In genomic region chr7:5586963-5587348, GRCh38 we compare ENCODE assay signal across 17 cellular contexts. TPM values are rescaled to one million over a fixed set of nuclear protein-coding genes. Genes with fewer than 3 reads are reported as not detected.
DNase-seq lines count a peak whose midpoint lies in the region; ATAC-seq and TF ChIP-seq lines count a peak whose summit lies in the region.
"Had no signal": no experiment of that assay in that cellular context is flagged by ENCODE, and none has a peak within 500 bp of the region (broad histone marks: within the 10 kb centered on the region; RNA-seq: fewer than 3 reads in every experiment).

No MANE protein-coding gene starts in this region.

- H3K4me1 ChIP-seq in osteoblast (ENCODE audit: insufficient read depth, low read length) (peaks cover 11% of the 10 kb centered on the region), ovary (ENCODE audit: insufficient read depth) (peaks cover 4% of the 10 kb centered on the region)

- no peak overlapping the region for H3K4me3 ChIP-seq in epithelial cell of proximal tubule (ENCODE audit: low read depth, low read length)
- no peak overlapping the region for H3K4me3 ChIP-seq in osteoblast (ENCODE audit: insufficient read depth, low read length)
- H3K4me3 ChIP-seq in ovary, result no peak overlapping the region
- H3K4me3 ChIP-seq: BLaER1 treated with 17β-estradiol and CSF1 and Interleukin-3, amounts not matched to agents 10 nM and 100 nM had no signal

- H3K4me3 Mint-ChIP-seq in T-helper 17 cell, result no peak overlapping the region
- no peak overlapping the region for H3K4me3 Mint-ChIP-seq in natural killer cell treated with Interleukin-12 subunit alpha and Interleukin-12 subunit beta and Interleukin-15 and Interleukin-18, amount 100 ng/mL, for 72 hours
- H3K4me3 Mint-ChIP-seq: CD4-positive, alpha-beta T cell; HFFc6 had no signal

- no peak for TF ChIP-seq EP300 in ovary (IDR thresholded peaks at IDR 0.05)

- peaks cover 12% of the 10 kb centered on the region for H4K20me1 ChIP-seq in osteoblast (ENCODE audit: insufficient read depth, low read length)

- H3K27ac Mint-ChIP-seq in T-helper 17 cell, result no peak overlapping the region
- no peak overlapping the region for H3K27ac Mint-ChIP-seq in natural killer cell treated with Interleukin-12 subunit alpha and Interleukin-12 subunit beta and Interleukin-15 and Interleukin-18, amount 100 ng/mL, for 72 hours
- H3K27ac Mint-ChIP-seq: CD4-positive, alpha-beta T cell; HFFc6 had no signal

- H3K27me3 ChIP-seq in osteoblast (ENCODE audit: insufficient read depth, low read length) (peaks cover 16% of the 10 kb centered on the region), ovary (no peaks in the 10 kb centered on the region)

- H3K9me3 ChIP-seq in osteoblast (ENCODE audit: low read depth, low read length) (no peaks in the 10 kb centered on the region), ovary (no peaks in the 10 kb centered on the region), T-helper 17 cell (ENCODE audit: control insufficient read depth, low read length, poor library complexity, severe bottlenecking) (no peaks in the 10 kb centered on the region)
- H3K9me3 ChIP-seq: BLaER1 treated with 17β-estradiol and CSF1 and Interleukin-3, amounts not matched to agents 10 nM and 100 nM had no signal

- intact Hi-C loops in ovary (cut with DNase I), result no loop called here

- ATAC-seq in T-helper 17 cell, result no peak
- no peak for ATAC-seq in natural killer cell treated with Interleukin-12 subunit alpha and Interleukin-12 subunit beta and Interleukin-15 and Interleukin-18, amount 100 ng/mL, for 72 hours

- no peak for TF ChIP-seq CTCF in C4-2B (conservative IDR thresholded peaks at IDR 0.05)
- TF ChIP-seq CTCF in VCaP (conservative IDR thresholded peaks at IDR 0.05), result no peak
- peak; percentile 3 for TF ChIP-seq CTCF in epithelial cell of proximal tubule (conservative IDR thresholded peaks at IDR 0.05; ENCODE audit: low read depth, low read length)
- TF ChIP-seq CTCF in osteoblast (IDR thresholded peaks at IDR 0.05; ENCODE audit: extremely low read depth, low read depth, low read length), result no peak
- no peak for TF ChIP-seq CTCF in ovary (IDR thresholded peaks at IDR 0.05)

- WGBS in ovary, 3 donors, result 65 to 68% (median 66%) methylated on average over 2 of the region's 2 CpGs

- no peaks in the 10 kb centered on the region for H3K79me2 ChIP-seq in osteoblast (ENCODE audit: insufficient read depth, low read length)

- DNase-seq in epithelial cell of proximal tubule (ENCODE audit: low read depth) (no peak), osteoblast (ENCODE audit: insufficient read length, low spot score, missing footprints) (peak; percentile 69), ovary (no peak), T-helper 17 cell (no peak)
- no peak for DNase-seq in natural killer cell treated with Interleukin-12 subunit alpha and Interleukin-12 subunit beta and Interleukin-15 and Interleukin-18, amount 100 ng/mL, for 72 hours (ENCODE audit: low spot score)
- DNase-seq: 8988T; ACHN; Calu3; CD4-positive, alpha-beta T cell; DMS 273 treated with DMSO at 0.1 percent for 48 hours; GOT3; HCEC 1CT; HFFc6 had no signal

- peak overlapping the region; percentile 7; the same call in 1 of the 2 replicates for H3K27ac ChIP-seq in C4-2B
- H3K27ac ChIP-seq in VCaP, result peak overlapping the region; percentile 58
- H3K27ac ChIP-seq in osteoblast (ENCODE audit: low read depth, low read length), result no peak overlapping the region
- no peak overlapping the region for H3K27ac ChIP-seq in ovary
- H3K27ac ChIP-seq: BLaER1 treated with 17β-estradiol and CSF1 and Interleukin-3, amounts not matched to agents 10 nM and 100 nM; HL-60 had no signal

- H3K4me2 ChIP-seq in osteoblast (ENCODE audit: insufficient read depth, low read length), result no peak overlapping the region
- H3K4me2 ChIP-seq: BLaER1 treated with 17β-estradiol and CSF1 and Interleukin-3, amounts not matched to agents 10 nM and 100 nM had no signal

- H3K4me1 Mint-ChIP-seq in T-helper 17 cell, result peaks cover 4% of the 10 kb centered on the region
- H3K4me1 Mint-ChIP-seq in natural killer cell treated with Interleukin-12 subunit alpha and Interleukin-12 subunit beta and Interleukin-15 and Interleukin-18, amount 100 ng/mL, for 72 hours (ENCODE audit: low read depth in 2 of 2), result peaks cover 0 to 15% of the 10 kb centered on the region in 2 donors

- no peaks in the 10 kb centered on the region for H3K36me3 Mint-ChIP-seq in T-helper 17 cell (ENCODE audit: low read depth)
- H3K36me3 Mint-ChIP-seq in natural killer cell treated with Interleukin-12 subunit alpha and Interleukin-12 subunit beta and Interleukin-15 and Interleukin-18, amount 100 ng/mL, for 72 hours, result no peaks in the 10 kb centered on the region

- H3K36me3 ChIP-seq in osteoblast (ENCODE audit: insufficient read depth, low read length) (no peaks in the 10 kb centered on the region), ovary (no peaks in the 10 kb centered on the region)
- H3K36me3 ChIP-seq: BLaER1 treated with 17β-estradiol and CSF1 and Interleukin-3, amounts not matched to agents 10 nM and 100 nM had no signal

- H3K27me3 Mint-ChIP-seq in T-helper 17 cell, result peaks cover 14% of the 10 kb centered on the region
- peaks cover 0 to 3% of the 10 kb centered on the region in 2 donors for H3K27me3 Mint-ChIP-seq in natural killer cell treated with Interleukin-12 subunit alpha and Interleukin-12 subunit beta and Interleukin-15 and Interleukin-18, amount 100 ng/mL, for 72 hours

- no peaks in the 10 kb centered on the region for H3K9me3 Mint-ChIP-seq in natural killer cell treated with Interleukin-12 subunit alpha and Interleukin-12 subunit beta and Interleukin-15 and Interleukin-18, amount 100 ng/mL, for 72 hours
- H3K9me3 Mint-ChIP-seq: CD4-positive, alpha-beta T cell; HFFc6 had no signal

- no peak overlapping the region for H2AFZ ChIP-seq in osteoblast (ENCODE audit: low read length)

- TF ChIP-seq POLR2A in ovary (IDR thresholded peaks at IDR 0.05), result no peak

RNA-seq across cellular contexts. Expression of gene FSCN1, which starts 5.7 kb away (rescaled TPM):
- 326 and 385 TPM in 2 replicates for total RNA-seq in epithelial cell of proximal tubule
- 163 and 182 TPM in 2 replicates for total RNA-seq in osteoblast
- total RNA-seq in ovary, result 100 to 1,000 TPM in 3 of 7 donors, 10 to 100 TPM in 4; 55.3 to 182 (median 96.0) TPM
- 10 to 100 TPM; 12.9 to 57.7 TPM for polyA plus RNA-seq in ovary
- 10 to 100 TPM in 1 of 2 donors, 1 to 10 TPM in 1; 8.6 to 10.0 TPM for total RNA-seq in T-helper 17 cell
- 10 to 100 TPM; 15.6 to 32.1 TPM for total RNA-seq in natural killer cell treated with Interleukin-12 subunit alpha and Interleukin-12 subunit beta and Interleukin-15 and Interleukin-18, amount 100 ng/mL, for 72 hours

RNA-seq across cellular contexts. Expression of gene ACTB, which starts 56.6 kb away (rescaled TPM):
- total RNA-seq in epithelial cell of proximal tubule, result 4,535 and 5,218 TPM in 2 replicates
- 3,672 and 4,357 TPM in 2 replicates for total RNA-seq in osteoblast
- 1,000 to 10,000 TPM; 1,260 to 4,608 (median 3,127) TPM for total RNA-seq in ovary
- polyA plus RNA-seq in ovary, result 1,000 to 10,000 TPM; 1,910 to 5,835 TPM
- 1,000 to 10,000 TPM; 3,656 to 4,118 TPM for total RNA-seq in T-helper 17 cell
- over 10,000 TPM in 1 of 2 donors, 1,000 to 10,000 TPM in 1; 9,239 to 13,404 TPM for total RNA-seq in natural killer cell treated with Interleukin-12 subunit alpha and Interleukin-12 subunit beta and Interleukin-15 and Interleukin-18, amount 100 ng/mL, for 72 hours

Comparison
In these comparisons a context has a peak if more than half of its experiments do, and no peak if none do; other contexts are left out.
1. H3K27ac ChIP-seq: peak in C4-2B (single experiment) and VCaP (single experiment); none in osteoblast (single experiment) and ovary (0 of 2).